8 cellular contexts compared by ENCODE assay signal in genomic region chr1:147225193-147225730, GRCh38.
A peak's percentile ranks its signal among the peaks of the same experiment; 100 is the strongest.
DNase-seq lines count a peak whose midpoint lies in the region; ATAC-seq and TF ChIP-seq lines count a peak whose summit lies in the region.

A gene with protein sequence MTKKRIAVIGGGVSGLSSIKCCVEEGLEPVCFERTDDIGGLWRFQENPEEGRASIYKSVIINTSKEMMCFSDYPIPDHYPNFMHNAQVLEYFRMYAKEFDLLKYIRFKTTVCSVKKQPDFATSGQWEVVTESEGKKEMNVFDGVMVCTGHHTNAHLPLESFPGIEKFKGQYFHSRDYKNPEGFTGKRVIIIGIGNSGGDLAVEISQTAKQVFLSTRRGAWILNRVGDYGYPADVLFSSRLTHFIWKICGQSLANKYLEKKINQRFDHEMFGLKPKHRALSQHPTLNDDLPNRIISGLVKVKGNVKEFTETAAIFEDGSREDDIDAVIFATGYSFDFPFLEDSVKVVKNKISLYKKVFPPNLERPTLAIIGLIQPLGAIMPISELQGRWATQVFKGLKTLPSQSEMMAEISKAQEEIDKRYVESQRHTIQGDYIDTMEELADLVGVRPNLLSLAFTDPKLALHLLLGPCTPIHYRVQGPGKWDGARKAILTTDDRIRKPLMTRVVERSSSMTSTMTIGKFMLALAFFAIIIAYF (minus strand): TSS chr1:147225339. CDS start chr1:147225029, 310 bp downstream.

- peaks cover 15% of the 10 kb centered on the region for H3K27me3 Mint-ChIP-seq in T-helper 2 cell treated with Interferon-gamma antibody and Interleukin-4, amounts not matched to agents 5 μg/mL and 100 μg/mL, for 36 hours (ENCODE audit: low read depth)

- H3K27ac ChIP-seq in brain microvascular endothelial cell (no peak within 1 kb of the TSS), iPS-18a (ENCODE audit: low read length) (no peak within 1 kb of the TSS)

- ATAC-seq in GM19452 (IDR thresholded peaks at IDR 0.05; ENCODE audit: unreplicated experiment), result peak; percentile 64
- ATAC-seq in HG03196 (IDR thresholded peaks at IDR 0.05; ENCODE audit: unreplicated experiment), result no peak

- H3K4me3 Mint-ChIP-seq in T-helper 2 cell treated with Interferon-gamma antibody and Interleukin-4, amounts not matched to agents 5 μg/mL and 100 μg/mL, for 36 hours, result peak within 1 kb of the TSS; percentile 97

- in situ Hi-C loops in KBM-7 (cut with MboI; ENCODE audit: low pct_unique_long_range_greater_than_20kb, low sequenced_read_pairs), result no loop called here
- in situ Hi-C loops in brain microvascular endothelial cell (cut with HindIII; ENCODE audit: low pct_ligation_motif_present, low sequenced_read_pairs), result no loop called here

- H3K4me3 ChIP-seq in brain microvascular endothelial cell (ENCODE audit: low read depth, low read length) (peak within 1 kb of the TSS; percentile 69), iPS-18a (ENCODE audit: low read length) (peak within 1 kb of the TSS; percentile 78), skeletal muscle cell (ENCODE audit: low read depth, low read length) (peak within 1 kb of the TSS; percentile 55)

- no peaks in the 10 kb centered on the region for H3K9me3 ChIP-seq in iPS-18a (ENCODE audit: control insufficient read depth, low read depth, low read length)

- no peak within 1 kb of the TSS for H3K9ac ChIP-seq in iPS-18a (ENCODE audit: low read length)

- H3K27me3 ChIP-seq in brain microvascular endothelial cell (replicated peaks) (no peaks in the 10 kb centered on the region), iPS-18a (ENCODE audit: control insufficient read depth, insufficient read depth, low read length) (peaks cover 32% of the 10 kb centered on the region)

- H3K4me1 Mint-ChIP-seq in T-helper 2 cell treated with Interferon-gamma antibody and Interleukin-4, amounts not matched to agents 5 μg/mL and 100 μg/mL, for 36 hours (ENCODE audit: low read depth), result peaks cover 14% of the 10 kb centered on the region

- peak within 1 kb of the TSS; percentile 47 for H3K27ac Mint-ChIP-seq in T-helper 2 cell treated with Interferon-gamma antibody and Interleukin-4, amounts not matched to agents 5 μg/mL and 100 μg/mL, for 36 hours

- peak; percentile 52 for TF ChIP-seq CTCF in brain microvascular endothelial cell (IDR thresholded peaks at IDR 0.05; ENCODE audit: low read depth, low read length, missing control alignments)

- no peaks in the 10 kb centered on the region for H3K36me3 Mint-ChIP-seq in T-helper 2 cell treated with Interferon-gamma antibody and Interleukin-4, amounts not matched to agents 5 μg/mL and 100 μg/mL, for 36 hours (ENCODE audit: low read depth)

- H3K9me3 Mint-ChIP-seq in T-helper 2 cell treated with Interferon-gamma antibody and Interleukin-4, amounts not matched to agents 5 μg/mL and 100 μg/mL, for 36 hours, result no peaks in the 10 kb centered on the region

- H3K36me3 ChIP-seq in brain microvascular endothelial cell (replicated peaks), result no peaks in the 10 kb centered on the region
- H3K36me3 ChIP-seq in iPS-18a (ENCODE audit: control insufficient read depth, low read depth, low read length), result no peaks in the 10 kb centered on the region

- peak in 10 of 14 donors; percentile 7 to 55 (median 40) for DNase-seq in C1 segment of cervical spinal cord (lab: John Stamatoyannopoulos, UW)
- peak; percentile 79 for DNase-seq in KBM-7
- DNase-seq in T-helper 2 cell treated with Interferon-gamma antibody and Interleukin-4, amounts not matched to agents 5 μg/mL and 100 μg/mL, for 36 hours (ENCODE audit: low spot score), result peak; percentile 40
- DNase-seq in brain microvascular endothelial cell, result peak; percentile 53
- DNase-seq in skeletal muscle cell (ENCODE audit: low read depth), result no peak

- no peaks in the 10 kb centered on the region for H3K4me1 ChIP-seq in iPS-18a (ENCODE audit: control insufficient read depth, low read depth, low read length)
